Comparison of ENCODE assay signal across 21 cellular contexts in genomic region chr19:19276851-19277250, GRCh38. TPM values are rescaled to one million over a fixed set of nuclear protein-coding genes. Genes with fewer than 3 reads are reported as not detected.
A peak's percentile ranks its signal among the peaks of the same experiment; 100 is the strongest.
DNase-seq lines count a peak whose midpoint lies in the region; ATAC-seq, FAIRE-seq and TF ChIP-seq lines count a peak whose summit lies in the region.
"Had no signal": no experiment of that assay in that cellular context is flagged by ENCODE, and none has a peak within 500 bp of the region (broad histone marks: within the 10 kb centered on the region; RNA-seq: fewer than 3 reads in every experiment).

No MANE protein-coding gene starts in this region.

- H3K27ac ChIP-seq in GM12878 (ENCODE audit: control insufficient read depth, insufficient read depth) = no peak overlapping the region
- H3K27ac ChIP-seq: SK-N-MC had no signal

- TF ChIP-seq RAD21 in GM12878 (IDR thresholded peaks at IDR 0.05; ENCODE audit: insufficient read depth, low read depth, low read length) = no peak

- peaks cover 5% of the 10 kb centered on the region for H3K36me3 Mint-ChIP-seq in HFFc6 (ENCODE audit: low read depth)

- no peak overlapping the region for H3K4me2 ChIP-seq in GM12878 (ENCODE audit: control insufficient read depth, insufficient read depth)
- H3K4me2 ChIP-seq in skeletal muscle satellite cell (ENCODE audit: low read length) = peak overlapping the region; percentile 2

- peaks cover 4 to 15% of the 10 kb centered on the region in 2 experiments; a peak in 3 of 4 replicates for H3K36me3 ChIP-seq in GM12878 (ENCODE audit: control insufficient read depth in 2 of 2, insufficient read depth in 2 of 2, low read length in 1 of 2)
- peaks cover 51% of the 10 kb centered on the region for H3K36me3 ChIP-seq in skeletal muscle satellite cell (ENCODE audit: insufficient read depth, low read length)

- TF ChIP-seq CTCF in HFFc6 (IDR thresholded peaks at IDR 0.05) = no peak
- TF ChIP-seq CTCF in GM12878 (IDR thresholded peaks at IDR 0.05 in 2 of 3, conservative IDR thresholded peaks at IDR 0.05 in 1 of 3; ENCODE audit: control insufficient read depth in 2 of 3, extremely low read depth in 1 of 3, insufficient read depth in 1 of 3, low read depth in 3 of 3, low read length in 3 of 3) = no peak

- H3K4me3 ChIP-seq in GM12878 (no peak overlapping the region), skeletal muscle satellite cell (ENCODE audit: low read length) (no peak overlapping the region)
- H3K4me3 ChIP-seq: SK-N-MC had no signal

- RAD21 ChIA-PET in GM12878 (lab: Charles Lee; ENCODE audit: unreplicated experiment) = no interaction called here

- intact Hi-C loops in GM12878 (cut with micrococcal nuclease; ENCODE audit: unreplicated experiment) = no loop called here

- FAIRE-seq in GM12878 (lab: Jason Lieb, UNC) = no peak
- FAIRE-seq: H54 had no signal

- peaks cover 7% of the 10 kb centered on the region for H3K27me3 Mint-ChIP-seq in HFFc6 (ENCODE audit: insufficient read depth)

- H3K27me3 ChIP-seq in GM12878 (replicated peaks in 1 of 2; ENCODE audit: control insufficient read depth in 2 of 2, insufficient read depth in 2 of 2, low read length in 1 of 2) (no peaks in the 10 kb centered on the region), skeletal muscle satellite cell (ENCODE audit: control insufficient read depth, insufficient read depth, low read length) (no peaks in the 10 kb centered on the region)

- H3K9me3 ChIP-seq in GM12878 (replicated peaks; ENCODE audit: control insufficient read depth, insufficient read depth, low read length) (no peaks in the 10 kb centered on the region), skeletal muscle satellite cell (replicated peaks; ENCODE audit: low read length) (no peaks in the 10 kb centered on the region)

- CTCF ChIA-PET in GM12878 (lab: Yijun Ruan, JAX) = no interaction called here

- no TSS peak for BruUV-seq in GM12878 (replicated peaks; lab: Mats Ljungman, UMichigan)

- no peaks in the 10 kb centered on the region for H4K20me1 ChIP-seq in GM12878 (ENCODE audit: control insufficient read depth, insufficient read depth)

- H3K4me1 Mint-ChIP-seq in HFFc6 (ENCODE audit: low read depth) = peaks cover 8% of the 10 kb centered on the region

- no peaks in the 10 kb centered on the region for H3K9me3 Mint-ChIP-seq in HFFc6
- H3K9me3 Mint-ChIP-seq: CD8-positive, alpha-beta memory T cell had no signal

- H3K9ac ChIP-seq in GM12878 (ENCODE audit: control insufficient read depth, insufficient read depth, low read length) (no peak overlapping the region), skeletal muscle satellite cell (ENCODE audit: low read depth, low read length) (peak overlapping the region; percentile 31)

- no peak overlapping the region for H3K4me3 Mint-ChIP-seq in HFFc6
- H3K4me3 Mint-ChIP-seq: CD8-positive, alpha-beta memory T cell had no signal

- H3K4me1 ChIP-seq in GM12878 (ENCODE audit: control insufficient read depth, insufficient read depth, low read length) = no peaks in the 10 kb centered on the region
- H3K4me1 ChIP-seq in skeletal muscle satellite cell (ENCODE audit: control insufficient read depth, insufficient read depth, low read length) = peaks cover 9% of the 10 kb centered on the region

- no peak for DNase-seq in HFFc6
- no peak for DNase-seq in GM12878 (ENCODE audit: low read depth, low spot score)
- peak; percentile 21 for DNase-seq in iPS-NIHi11 (ENCODE audit: low spot score)
- DNase-seq in germinal center (ENCODE audit: low spot score) = no peak
- no peak for DNase-seq in NCI-H2227 (lab: John Stamatoyannopoulos, UW; ENCODE audit: unreplicated experiment)
- DNase-seq: C1 segment of cervical spinal cord; CD8-positive, alpha-beta memory T cell; DMS79; MM.1S; NCI-H1105; NCI-H2081 treated with DMSO at 0.1 percent for 48 hours; NCI-H748 treated with DMSO at 0.1 percent for 48 hours; NK-92 treated with Interleukin-12 subunit alpha and Interleukin-12 subunit beta, amount 100 ng/mL, for 24 hours; Right ventricle myocardium superior had no signal

- no peak overlapping the region for H2AFZ ChIP-seq in GM12878 (ENCODE audit: control insufficient read depth, low read depth, low read length)

- POLR2A ChIA-PET in GM12878 (lab: Charles Lee) = no interaction called here

- in situ Hi-C loops in GM12878 (cut with MboI) = no loop called here

- ATAC-seq in GM12878 = no peak
- no peak for ATAC-seq in GM21786 (IDR thresholded peaks at IDR 0.05; ENCODE audit: unreplicated experiment)
- no peak for ATAC-seq in HG03571 (IDR thresholded peaks at IDR 0.05; ENCODE audit: unreplicated experiment)

- TF ChIP-seq POLR2A in GM12878 (IDR thresholded peaks at IDR 0.05; ENCODE audit: low read depth, low read length) = peak; percentile 25; the same call in 1 of the 2 replicates

- 98% methylated on average over 16 of the region's 20 CpGs for WGBS in GM12878 (ENCODE audit: insufficient coverage, insufficient replicate concordance, low lambda C conversion rate, missing lambda C conversion rate)

- no peaks in the 10 kb centered on the region for H3K79me2 ChIP-seq in GM12878 (ENCODE audit: control insufficient read depth, insufficient read depth, low read length)

- peak overlapping the region; percentile 72 for H3K27ac Mint-ChIP-seq in HFFc6
- H3K27ac Mint-ChIP-seq: CD8-positive, alpha-beta memory T cell had no signal

- SMC1A ChIA-PET in GM12878 (lab: Charles Lee; ENCODE audit: uncharacterized antibody, unreplicated experiment) = no interaction called here

- no peak for TF ChIP-seq EP300 in GM12878 (IDR thresholded peaks at IDR 0.05; ENCODE audit: borderline replicate concordance in 1 of 2, control insufficient read depth in 1 of 2, low read depth in 2 of 2, low read length in 2 of 2)

RNA-seq across cellular contexts. Expression of gene TM6SF2, which starts 3.8 kb away (rescaled TPM):
- total RNA-seq in HFFc6 (2021; fragmentation: NEBNext Ultra II Directional; extraction: Animal tissue kit (Norgen Biotek cat#: 25700)) = under 1 TPM in 3 of 6 experiments, not detected in 3; 0.23 to 0.45 (median 0.28) TPM
- not detected in 2 replicates for total RNA-seq in GM12878 (2013; cell fraction: nucleolus; rRNA removed)
- total RNA-seq in GM12878 (2014; rRNA removed) (0.34 TPM in 1 of 2 replicates, not detected in the other), GM12878 (2014; rRNA removed; fragmentation: Illumina TruSeq; extraction: Trizol) (not detected in 2 replicates), GM12878 (2021) (not detected in 2 replicates)
- polyA plus RNA-seq in GM12878 (2011; ENCODE audit: low read depth) = not detected
- polyA plus RNA-seq in GM12878 (2011; rRNA removed) (not detected in 2 replicates), GM12878 (2014; fragmentation: Illumina TruSeq; extraction: Trizol) (not detected in 2 replicates), GM12878 (2014; fragmentation: Nextera tagmentation; extraction: Ambion mirVana) (not detected), GM12878 (2014; rRNA removed) (not detected in 2 replicates), GM12878 (2016; fragmentation: Nextera tagmentation; extraction: Ambion mirVana) (not detected)
- not detected in 2 replicates for polyA plus RNA-seq in GM12878 (2011; cell fraction: cytosol; rRNA removed)
- polyA plus RNA-seq in GM12878 (2011; cell fraction: nucleus; rRNA removed) = not detected in 2 replicates
- not detected in 2 replicates for polyA plus RNA-seq in GM12878 (2012)
- not detected in 2 replicates for polyA minus RNA-seq in GM12878 (2011; rRNA and poly(A)+ RNA removed)
- polyA minus RNA-seq in GM12878 (2011; cell fraction: cytosol; rRNA and poly(A)+ RNA removed) = not detected in 2 replicates
- polyA minus RNA-seq in GM12878 (2011; cell fraction: nucleus; rRNA and poly(A)+ RNA removed) = not detected in 2 replicates
- not detected in 2 replicates for total RNA-seq in skeletal muscle satellite cell (2012; rRNA removed)
- total RNA-seq: A673; CD8-positive, alpha-beta memory T cell; OCI-LY7 had no signal
- polyA plus RNA-seq: CD8-positive, alpha-beta memory T cell had no signal

RNA-seq across cellular contexts. Expression of gene SUGP1, which starts 43.5 kb away (rescaled TPM):
- total RNA-seq in HFFc6 (2021; fragmentation: NEBNext Ultra II Directional; extraction: Animal tissue kit (Norgen Biotek cat#: 25700)) = 10 to 100 TPM; 37.7 to 47.0 (median 44.4) TPM
- total RNA-seq in GM12878 (2013; cell fraction: nucleolus; rRNA removed) = 70.1 and 78.7 TPM in 2 replicates
- total RNA-seq in GM12878 (2014; rRNA removed) (28.5 and 38.4 TPM in 2 replicates), GM12878 (2014; rRNA removed; fragmentation: Illumina TruSeq; extraction: Trizol) (27.9 and 28.8 TPM in 2 replicates), GM12878 (2021) (53.9 and 62.4 TPM in 2 replicates)
- 11.5 TPM for polyA plus RNA-seq in GM12878 (2011; ENCODE audit: low read depth)
- polyA plus RNA-seq in GM12878 (2011; rRNA removed) (28.4 and 38.4 TPM in 2 replicates), GM12878 (2014; fragmentation: Illumina TruSeq; extraction: Trizol) (19.8 and 37.7 TPM in 2 replicates), GM12878 (2014; fragmentation: Nextera tagmentation; extraction: Ambion mirVana) (1 to 10 TPM; 1.6 to 3.6 TPM), GM12878 (2014; rRNA removed) (51.4 and 55.6 TPM in 2 replicates), GM12878 (2016; fragmentation: Nextera tagmentation; extraction: Ambion mirVana) (10 to 100 TPM; 64.8 to 70.2 TPM)
- 24.9 and 42.6 TPM in 2 replicates for polyA plus RNA-seq in GM12878 (2011; cell fraction: cytosol; rRNA removed)
- polyA plus RNA-seq in GM12878 (2011; cell fraction: nucleus; rRNA removed) = 136 and 149 TPM in 2 replicates
- polyA plus RNA-seq in GM12878 (2012) = 34.0 and 44.2 TPM in 2 replicates
- polyA minus RNA-seq in GM12878 (2011; rRNA and poly(A)+ RNA removed) = 21.7 and 31.6 TPM in 2 replicates
- polyA minus RNA-seq in GM12878 (2011; cell fraction: cytosol; rRNA and poly(A)+ RNA removed) = 9.2 and 16.0 TPM in 2 replicates
- polyA minus RNA-seq in GM12878 (2011; cell fraction: nucleus; rRNA and poly(A)+ RNA removed) = 23.1 and 37.2 TPM in 2 replicates
- 29.2 and 31.2 TPM in 2 replicates for total RNA-seq in skeletal muscle satellite cell (2012; rRNA removed)

RNA-seq across cellular contexts. Expression of gene MAU2, which starts 43.8 kb away (rescaled TPM):
- total RNA-seq in HFFc6 (2021; fragmentation: NEBNext Ultra II Directional; extraction: Animal tissue kit (Norgen Biotek cat#: 25700)) = 10 to 100 TPM; 24.8 to 33.0 (median 29.4) TPM
- 165 and 196 TPM in 2 replicates for total RNA-seq in GM12878 (2013; cell fraction: nucleolus; rRNA removed)
- total RNA-seq in GM12878 (2014; rRNA removed) = 21.5 and 25.5 TPM in 2 replicates
- total RNA-seq in GM12878 (2014; rRNA removed; fragmentation: Illumina TruSeq; extraction: Trizol) = 15.4 and 15.7 TPM in 2 replicates
- total RNA-seq in GM12878 (2021) = 37.3 and 47.2 TPM in 2 replicates
- polyA plus RNA-seq in GM12878 (2011; ENCODE audit: low read depth) = 11.5 TPM
- polyA plus RNA-seq in GM12878 (2011; rRNA removed) = 10.9 and 22.7 TPM in 2 replicates
- 21.2 and 28.7 TPM in 2 replicates for polyA plus RNA-seq in GM12878 (2011; cell fraction: cytosol; rRNA removed)
- polyA plus RNA-seq in GM12878 (2011; cell fraction: nucleus; rRNA removed) = 107 and 142 TPM in 2 replicates
- 21.4 and 28.2 TPM in 2 replicates for polyA plus RNA-seq in GM12878 (2012)
- 7.0 and 16.2 TPM in 2 replicates for polyA plus RNA-seq in GM12878 (2014; fragmentation: Illumina TruSeq; extraction: Trizol)
- 1 to 10 TPM; 1.8 to 2.9 TPM for polyA plus RNA-seq in GM12878 (2014; fragmentation: Nextera tagmentation; extraction: Ambion mirVana)
- polyA plus RNA-seq in GM12878 (2014; rRNA removed) = 32.2 and 42.7 TPM in 2 replicates
- 10 to 100 TPM; 21.6 to 25.8 TPM for polyA plus RNA-seq in GM12878 (2016; fragmentation: Nextera tagmentation; extraction: Ambion mirVana)
- polyA minus RNA-seq in GM12878 (2011; rRNA and poly(A)+ RNA removed) = 47.0 and 85.3 TPM in 2 replicates
- 21.1 and 28.3 TPM in 2 replicates for polyA minus RNA-seq in GM12878 (2011; cell fraction: cytosol; rRNA and poly(A)+ RNA removed)
- 49.1 and 73.1 TPM in 2 replicates for polyA minus RNA-seq in GM12878 (2011; cell fraction: nucleus; rRNA and poly(A)+ RNA removed)
- total RNA-seq in skeletal muscle satellite cell (2012; rRNA removed) = 24.8 and 29.9 TPM in 2 replicates
